ENCODE assay signal across 8 cellular contexts in genomic region chr9:137130176-137130755, GRCh38. TPM values are rescaled to one million over a fixed set of nuclear protein-coding genes. Genes with fewer than 3 reads are reported as not detected.
DNase-seq lines count a peak whose midpoint lies in the region; ATAC-seq and TF ChIP-seq lines count a peak whose summit lies in the region.

No MANE protein-coding gene starts in this region.

- H2AFZ ChIP-seq in smooth muscle cell (ENCODE audit: low read depth) = peak overlapping the region; percentile 98

- no peaks in the 10 kb centered on the region for H3K9me3 ChIP-seq in SK-N-MC (ENCODE audit: low read depth, low read length)
- H3K9me3 ChIP-seq in gastroesophageal sphincter = peaks cover 0 to 19% (median 0%) of the 10 kb centered on the region in 3 donors
- no peaks in the 10 kb centered on the region for H3K9me3 ChIP-seq in smooth muscle cell (replicated peaks; ENCODE audit: low read depth)

- H3F3A ChIP-seq in smooth muscle cell (ENCODE audit: low read depth) = no peaks in the 10 kb centered on the region

- no peak overlapping the region for H3K27ac ChIP-seq in SK-N-MC
- H3K27ac ChIP-seq in gastroesophageal sphincter = peak overlapping the region in 3 of 4 donors; percentile 68 to 77 (median 76)
- H3K27ac ChIP-seq in smooth muscle cell (ENCODE audit: low read depth) = no peak overlapping the region

- no peak overlapping the region for H3K9ac ChIP-seq in SK-N-MC (ENCODE audit: insufficient read length)
- no peak overlapping the region for H3K9ac ChIP-seq in smooth muscle cell (ENCODE audit: low read depth)

- TF ChIP-seq POLR2A in gastroesophageal sphincter (IDR thresholded peaks at IDR 0.05) = no peak

- TF ChIP-seq EP300 in gastroesophageal sphincter (IDR thresholded peaks at IDR 0.05) = no peak

- WGBS in gastroesophageal sphincter (ENCODE audit: low coverage in 1 of 2), 2 donors = no CpG with 5 or more reads among the region's 58 CpGs
- 8% methylated on average over 50 of the region's 58 CpGs for WGBS in smooth muscle cell (ENCODE audit: low lambda C conversion rate)

- peak overlapping the region; percentile 90 for H3K4me2 ChIP-seq in smooth muscle cell

- H3K79me2 ChIP-seq in smooth muscle cell (ENCODE audit: low read depth) = peaks cover 24% of the 10 kb centered on the region

- peaks cover 12% of the 10 kb centered on the region for H4K20me1 ChIP-seq in smooth muscle cell (ENCODE audit: low read depth)

- H3K4me1 ChIP-seq in gastroesophageal sphincter (peaks cover 0 to 38% (median 12%) of the 10 kb centered on the region in 3 donors), smooth muscle cell (ENCODE audit: low read depth) (peaks cover 5% of the 10 kb centered on the region)

- H3K27me3 ChIP-seq in H7 (ENCODE audit: control insufficient read depth, insufficient read depth, low read length) = peaks cover 8% of the 10 kb centered on the region
- peaks cover 52% of the 10 kb centered on the region for H3K27me3 ChIP-seq in gastroesophageal sphincter
- H3K27me3 ChIP-seq in smooth muscle cell (ENCODE audit: low read depth) = peaks cover 8% of the 10 kb centered on the region

- no peak for ATAC-seq in gastroesophageal sphincter

- H3K36me3 ChIP-seq in H7 (replicated peaks; ENCODE audit: control insufficient read depth, insufficient read depth, low read length) (no peaks in the 10 kb centered on the region), SK-N-MC (ENCODE audit: insufficient read depth, low read length) (no peaks in the 10 kb centered on the region), gastroesophageal sphincter (no peaks in the 10 kb centered on the region), smooth muscle cell (ENCODE audit: low read depth) (no peaks in the 10 kb centered on the region)

- H3K4me3 ChIP-seq in H7 (ENCODE audit: insufficient read depth, low read depth, low read length) (peak overlapping the region; percentile 81), SK-N-MC (peak overlapping the region; percentile 80), gastroesophageal sphincter (peak overlapping the region; percentile 37 to 66), smooth muscle cell (peak overlapping the region; percentile 79)

- TF ChIP-seq CTCF in gastroesophageal sphincter (IDR thresholded peaks at IDR 0.05) (no peak), smooth muscle cell (IDR thresholded peaks at IDR 0.05; ENCODE audit: borderline replicate concordance, insufficient read depth, poor library complexity, severe bottlenecking) (no peak)

- peak; percentile 59 for DNase-seq in COLO668 (lab: John Stamatoyannopoulos, UW; ENCODE audit: unreplicated experiment)
- no peak for DNase-seq in H7
- no peak for DNase-seq in SK-N-MC (ENCODE audit: low read depth, low spot score)
- DNase-seq in smooth muscle cell (lab: John Stamatoyannopoulos, UW; ENCODE audit: unreplicated experiment) = no peak
- DNase-seq in NOMO-1 treated with DMSO at 0.1 percent for 48 hours (lab: John Stamatoyannopoulos, UW; ENCODE audit: unreplicated experiment) = no peak
- DNase-seq in NCI-H345 treated with DMSO at 0.1 percent for 48 hours (lab: John Stamatoyannopoulos, UW; ENCODE audit: unreplicated experiment) = no peak
- no peak for DNase-seq in NCI-H524 (lab: John Stamatoyannopoulos, UW)

RNA-seq across cellular contexts. Expression of gene GRIN1, which starts 8.7 kb away (rescaled TPM):
- 0.33 and 0.52 TPM in 2 replicates for total RNA-seq in H7 (2014; rRNA removed; shearing (Covaris generic))
- total RNA-seq in gastroesophageal sphincter (under 1 TPM in 2 of 4 donors, not detected in 2; 0.08 to 0.13 TPM), smooth muscle cell (not detected in 2 replicates)
- polyA plus RNA-seq in smooth muscle cell = 0.44 TPM in 1 of 2 replicates, not detected in the other

RNA-seq across cellular contexts. Expression of gene DPP7, which starts 15.7 kb away (rescaled TPM):
- total RNA-seq in H7 (2014; rRNA removed; shearing (Covaris generic)) = 15.8 and 18.2 TPM in 2 replicates
- total RNA-seq in gastroesophageal sphincter (100 to 1,000 TPM in 3 of 4 donors, 10 to 100 TPM in 1; 74.5 to 124 (median 111) TPM), smooth muscle cell (50.6 and 51.4 TPM in 2 replicates)
- polyA plus RNA-seq in smooth muscle cell = 170 and 171 TPM in 2 replicates

RNA-seq across cellular contexts. Expression of gene LRRC26, which starts 39.6 kb away (rescaled TPM):
- total RNA-seq in H7 (2014; rRNA removed; shearing (Covaris generic)) = 0.59 and 0.67 TPM in 2 replicates
- total RNA-seq in gastroesophageal sphincter (1 to 10 TPM in 1 of 4 donors, not detected in 3; 7.7 TPM), smooth muscle cell (not detected in 2 replicates)
- polyA plus RNA-seq in smooth muscle cell = not detected in 2 replicates

RNA-seq across cellular contexts. Expression of gene TMEM210, which starts 41.6 kb away (rescaled TPM):
- not detected in 2 replicates for total RNA-seq in H7 (2014; rRNA removed; shearing (Covaris generic))
- total RNA-seq in gastroesophageal sphincter (not detected), smooth muscle cell (not detected in 2 replicates)
- not detected in 2 replicates for polyA plus RNA-seq in smooth muscle cell

RNA-seq across cellular contexts. Expression of gene MAN1B1, which starts 43.5 kb away (rescaled TPM):
- 70.5 and 70.9 TPM in 2 replicates for total RNA-seq in H7 (2014; rRNA removed; shearing (Covaris generic))
- total RNA-seq in gastroesophageal sphincter (10 to 100 TPM; 26.1 to 30.2 (median 29.3) TPM), smooth muscle cell (62.9 and 70.9 TPM in 2 replicates)
- 97.1 and 109 TPM in 2 replicates for polyA plus RNA-seq in smooth muscle cell

Comparison
In these comparisons a context has a peak if more than half of its experiments do, and no peak if none do; other contexts are left out.
1. H3K27ac ChIP-seq: peak in gastroesophageal sphincter (3 of 4); none in SK-N-MC (single experiment) and smooth muscle cell (single experiment).
2. Peak in every context shown above with its lines, with median percentiles within 50 percentile points of each other: H3K4me3 ChIP-seq.